Comparison of ENCODE assay signal across 18 cellular contexts in the genomic region with DNA sequence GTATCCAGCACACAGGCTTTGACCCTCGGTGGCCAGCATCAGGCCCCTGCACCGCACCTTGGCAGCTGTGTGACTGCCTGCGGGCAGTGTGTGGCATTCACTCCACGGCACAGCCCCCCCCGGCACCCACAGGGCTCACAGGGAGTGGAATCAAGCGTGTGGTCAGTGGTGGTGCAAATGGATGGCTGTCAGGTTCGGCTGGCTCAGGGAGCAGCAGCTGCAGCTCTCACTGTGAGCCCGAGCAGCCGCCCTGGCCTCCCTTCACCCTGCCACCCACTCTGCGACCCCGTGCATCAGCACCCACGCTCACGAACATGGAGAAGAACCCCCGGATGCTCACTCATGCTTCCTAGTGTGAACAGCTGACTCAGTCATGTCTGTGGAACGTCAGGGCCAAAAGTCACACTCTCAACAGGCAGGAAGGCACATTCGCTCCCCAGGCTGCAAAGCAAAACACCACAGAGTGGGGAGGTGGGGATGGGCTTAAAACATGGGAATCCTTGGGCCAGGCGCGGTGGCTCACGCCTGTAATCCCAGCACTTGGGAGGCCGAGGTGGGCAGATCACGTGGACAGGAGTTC. TPM values are rescaled to one million over a fixed set of nuclear protein-coding genes. Genes with fewer than 3 reads are reported as not detected.
DNase-seq lines count a peak whose midpoint lies in the region; ATAC-seq and TF ChIP-seq lines count a peak whose summit lies in the region.
"Had no signal": no experiment of that assay in that cellular context is flagged by ENCODE, and none has a peak within 500 bp of the region (broad histone marks: within the 10 kb centered on the region; RNA-seq: fewer than 3 reads in every experiment).

No MANE protein-coding gene starts in this region.

- no peak overlapping the region for H3K27ac Mint-ChIP-seq in immature natural killer cell
- H3K27ac Mint-ChIP-seq: activated B cell treated with CpG ODN at 0.5 μM for 24 hours; activated CD8-positive, alpha-beta memory T cell treated with anti-CD3 and anti-CD28 coated beads, Interleukin-2, amount 10 ng/mL, durations not matched to agents 7 days and 5 days; activated naive CD4-positive, alpha-beta T cell treated with anti-CD3 and anti-CD28 coated beads for 36 hours; stimulated activated memory B cell treated with anti-CD40 and anti-IgM and Interleukin-4, amounts not matched to agents 10 μg/mL and 1 μg/mL and 100 μg/mL, for 72 hours had no signal

- H3K79me2 ChIP-seq in GM23248 (ENCODE audit: insufficient read depth): no peaks in the 10 kb centered on the region

- no peak overlapping the region for H3K4me3 Mint-ChIP-seq in immature natural killer cell
- H3K4me3 Mint-ChIP-seq: activated B cell treated with CpG ODN at 0.5 μM for 24 hours; activated CD8-positive, alpha-beta memory T cell treated with anti-CD3 and anti-CD28 coated beads, Interleukin-2, amount 10 ng/mL, durations not matched to agents 7 days and 5 days; activated naive CD4-positive, alpha-beta T cell treated with anti-CD3 and anti-CD28 coated beads for 36 hours; central memory CD8-positive, alpha-beta T cell; stimulated activated memory B cell treated with anti-CD40 and anti-IgM and Interleukin-4, amounts not matched to agents 10 μg/mL and 1 μg/mL and 100 μg/mL, for 72 hours had no signal

- H3K27me3 Mint-ChIP-seq in immature natural killer cell (ENCODE audit: low read depth in 3 of 3): no peaks in the 10 kb centered on the region
- H3K27me3 Mint-ChIP-seq: activated B cell treated with CpG ODN at 0.5 μM for 24 hours; activated CD8-positive, alpha-beta memory T cell treated with anti-CD3 and anti-CD28 coated beads, Interleukin-2, amount 10 ng/mL, durations not matched to agents 7 days and 5 days; central memory CD8-positive, alpha-beta T cell had no signal

- no peaks in the 10 kb centered on the region for H3K9me3 ChIP-seq in BE2C
- no peaks in the 10 kb centered on the region for H3K9me3 ChIP-seq in GM23248 (ENCODE audit: low read depth)
- H3K9me3 ChIP-seq in mucosa of descending colon: no peaks in the 10 kb centered on the region
- H3K9me3 ChIP-seq: tibial artery had no signal

- H3K36me3 ChIP-seq in BE2C: no peaks in the 10 kb centered on the region
- no peaks in the 10 kb centered on the region for H3K36me3 ChIP-seq in GM23248 (ENCODE audit: low read depth)
- no peaks in the 10 kb centered on the region for H3K36me3 ChIP-seq in mucosa of descending colon (ENCODE audit: low read depth)
- H3K36me3 ChIP-seq: tibial artery had no signal

- H3K27ac ChIP-seq in GM23248: no peak overlapping the region
- H3K27ac ChIP-seq: tibial artery had no signal

- in situ Hi-C loops in GM23248 (cut with MboI): no loop called here

- no peak overlapping the region for H3K4me2 ChIP-seq in GM23248 (ENCODE audit: unreplicated experiment)

- no peaks in the 10 kb centered on the region for H3K36me3 Mint-ChIP-seq in immature natural killer cell
- H3K36me3 Mint-ChIP-seq: activated CD8-positive, alpha-beta memory T cell treated with anti-CD3 and anti-CD28 coated beads, Interleukin-2, amount 10 ng/mL, durations not matched to agents 7 days and 5 days; stimulated activated memory B cell treated with anti-CD40 and anti-IgM and Interleukin-4, amounts not matched to agents 10 μg/mL and 1 μg/mL and 100 μg/mL, for 72 hours had no signal

- H3K9me2 ChIP-seq in GM23248 (ENCODE audit: insufficient read depth): no peaks in the 10 kb centered on the region

- no peak overlapping the region for H3K9ac ChIP-seq in GM23248

- peaks cover 0 to 5% of the 10 kb centered on the region in 2 donors for H3K4me1 Mint-ChIP-seq in immature natural killer cell
- H3K4me1 Mint-ChIP-seq: activated B cell treated with CpG ODN at 0.5 μM for 24 hours; central memory CD8-positive, alpha-beta T cell; stimulated activated memory B cell treated with anti-CD40 and anti-IgM and Interleukin-4, amounts not matched to agents 10 μg/mL and 1 μg/mL and 100 μg/mL, for 72 hours had no signal

- H3K4me1 ChIP-seq in BE2C (no peaks in the 10 kb centered on the region), GM23248 (ENCODE audit: insufficient read depth) (no peaks in the 10 kb centered on the region), mucosa of descending colon (ENCODE audit: low read depth) (no peaks in the 10 kb centered on the region)
- H3K4me1 ChIP-seq: tibial artery had no signal

- H3K4me3 ChIP-seq in BE2C (ENCODE audit: low read depth, low read length) (no peak overlapping the region), GM23248 (no peak overlapping the region), choroid plexus epithelial cell (ENCODE audit: low read depth, low read length) (no peak overlapping the region), mucosa of descending colon (no peak overlapping the region)
- H3K4me3 ChIP-seq: tibial artery had no signal

- H3F3A ChIP-seq in GM23248 (ENCODE audit: insufficient read depth): no peaks in the 10 kb centered on the region

- ATAC-seq in mucosa of descending colon: no peak
- no peak for ATAC-seq in GM21737 (IDR thresholded peaks at IDR 0.05; ENCODE audit: unreplicated experiment)
- ATAC-seq: activated CD8-positive, alpha-beta memory T cell treated with anti-CD3 and anti-CD28 coated beads, Interleukin-2, amount 10 ng/mL, durations not matched to agents 7 days and 5 days; stimulated activated memory B cell treated with anti-CD40 and anti-IgM and Interleukin-4, amounts not matched to agents 10 μg/mL and 1 μg/mL and 100 μg/mL, for 72 hours had no signal

- no peaks in the 10 kb centered on the region for H4K20me1 ChIP-seq in GM23248 (ENCODE audit: insufficient read depth)

- TF ChIP-seq CTCF in BE2C (IDR thresholded peaks at IDR 0.05; ENCODE audit: low read depth, low read length): no peak
- no peak for TF ChIP-seq CTCF in choroid plexus epithelial cell (conservative IDR thresholded peaks at IDR 0.05; ENCODE audit: low read depth, low read length)
- no peak for TF ChIP-seq CTCF in mucosa of descending colon (IDR thresholded peaks at IDR 0.05)

- DNase-seq in BE2C (peak; percentile 4), GM23248 (peak; percentile 57), choroid plexus epithelial cell (ENCODE audit: low read depth) (peak; percentile 85), mucosa of descending colon (peak in 2 of 3 donors; percentile 6 to 23), immature natural killer cell (no peak), SIG-M5 (lab: John Stamatoyannopoulos, UW) (no peak)
- no peak for DNase-seq in activated T-cell treated with anti-CD3 and anti-CD28 coated beads, Interleukin-2, amount 50 U/mL, for 48 hours
- DNase-seq: activated B cell treated with CpG ODN at 0.5 μM for 24 hours; activated CD8-positive, alpha-beta memory T cell treated with anti-CD3 and anti-CD28 coated beads, Interleukin-2, amount 10 ng/mL, durations not matched to agents 7 days and 5 days; activated naive CD4-positive, alpha-beta T cell treated with anti-CD3 and anti-CD28 coated beads for 36 hours; MM.1S; NCI-H187; NCI-H446; SHP77 had no signal

- WGBS in GM23248 (ENCODE audit: low coverage in 1 of 2, low lambda C conversion rate in 2 of 2, missing lambda C conversion rate in 2 of 2), 2 experiments: 59 to 61% methylated on average over 19 to 21 of the region's 21 CpGs

- H3K27me3 ChIP-seq in BE2C (no peaks in the 10 kb centered on the region), GM23248 (replicated peaks; ENCODE audit: insufficient read depth) (no peaks in the 10 kb centered on the region)
- H3K27me3 ChIP-seq: tibial artery had no signal

- no peak overlapping the region for H2AFZ ChIP-seq in GM23248

- intact Hi-C loops in mucosa of descending colon (cut with DNase I, micrococcal nuclease): no loop called here

- H3K9me3 Mint-ChIP-seq in immature natural killer cell: no peaks in the 10 kb centered on the region
- H3K9me3 Mint-ChIP-seq: activated B cell treated with CpG ODN at 0.5 μM for 24 hours; activated naive CD4-positive, alpha-beta T cell treated with anti-CD3 and anti-CD28 coated beads for 36 hours; central memory CD8-positive, alpha-beta T cell; stimulated activated memory B cell treated with anti-CD40 and anti-IgM and Interleukin-4, amounts not matched to agents 10 μg/mL and 1 μg/mL and 100 μg/mL, for 72 hours had no signal

RNA-seq across cellular contexts. Expression of gene GPC1, which starts 41.5 kb away (rescaled TPM):
- 46.0 TPM for polyA plus RNA-seq in BE2C (2012; ENCODE audit: insufficient read depth, insufficient read length, low read depth)
- total RNA-seq in GM23248 (2014; rRNA removed; shearing (Covaris generic)): 88.2 and 101 TPM in 2 replicates
- polyA plus RNA-seq in GM23248 (2016; fragmentation: Nextera tagmentation; extraction: Ambion mirVana) (66.4 and 71.6 TPM in 2 replicates), immature natural killer cell (not detected)
- total RNA-seq in mucosa of descending colon: 10 to 100 TPM; 12.4 to 29.2 (median 15.4) TPM

Comparison
In these comparisons a context has a peak if more than half of its experiments do, and no peak if none do; other contexts are left out.
1. DNase-seq: peak in BE2C (single experiment), GM23248 (single experiment), choroid plexus epithelial cell (single experiment) and mucosa of descending colon (2 of 3); none in immature natural killer cell (0 of 3), activated T-cell treated with anti-CD3 and anti-CD28 coated beads, Interleukin-2, amount 50 U/mL, for 48 hours (0 of 2) and SIG-M5 (single experiment).